14 cellular contexts compared by ENCODE assay signal in the genomic region with DNA sequence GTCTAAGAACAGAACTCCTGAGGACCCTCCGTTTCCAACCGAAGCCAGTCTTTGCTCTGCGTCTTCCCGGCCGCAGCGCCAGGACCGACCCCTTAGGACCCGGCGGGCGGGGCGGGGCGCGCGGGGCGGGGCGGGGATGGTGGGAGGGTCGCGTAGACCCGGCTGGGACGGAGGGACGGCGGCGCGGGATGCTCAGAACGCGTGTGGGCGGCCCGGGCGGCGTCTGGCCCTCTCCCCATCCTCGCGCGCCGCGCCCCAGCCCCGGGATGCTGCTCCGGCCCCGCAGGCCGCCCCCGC.
DNase-seq lines count a peak whose midpoint lies in the region; ATAC-seq and TF ChIP-seq lines count a peak whose summit lies in the region.
"Had no signal": no experiment of that assay in that cellular context is flagged by ENCODE, and none has a peak within 500 bp of the region (broad histone marks: within the 10 kb centered on the region; RNA-seq: fewer than 3 reads in every experiment).

A gene with protein sequence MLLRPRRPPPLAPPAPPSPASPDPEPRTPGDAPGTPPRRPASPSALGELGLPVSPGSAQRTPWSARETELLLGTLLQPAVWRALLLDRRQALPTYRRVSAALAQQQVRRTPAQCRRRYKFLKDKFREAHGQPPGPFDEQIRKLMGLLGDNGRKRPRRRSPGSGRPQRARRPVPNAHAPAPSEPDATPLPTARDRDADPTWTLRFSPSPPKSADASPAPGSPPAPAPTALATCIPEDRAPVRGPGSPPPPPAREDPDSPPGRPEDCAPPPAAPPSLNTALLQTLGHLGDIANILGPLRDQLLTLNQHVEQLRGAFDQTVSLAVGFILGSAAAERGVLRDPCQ (plus strand): TSS at position 195 of the 297 bp plus-strand sequence. CDS start 72 bp downstream, at position 267.

- peak within 1 kb of the TSS; percentile 76 for H3K27ac Mint-ChIP-seq in dendritic cell treated with granulocyte-macrophage colony-stimulating factor and Interleukin-4, amounts not matched to agents 40 ng/mL and 50 ng/mL, for 4 days
- no peak within 1 kb of the TSS for H3K27ac Mint-ChIP-seq in nephron progenitor cell

- intact Hi-C loops in dendritic cell treated with granulocyte-macrophage colony-stimulating factor and Interleukin-4, amounts not matched to agents 40 ng/mL and 50 ng/mL, for 4 days (cut with micrococcal nuclease): loop anchor here (10.0 kb wide), 1 partner anchor 85 kb away; no protein-coding TSS in a partner anchor

- ATAC-seq in GM19324 (IDR thresholded peaks at IDR 0.05; ENCODE audit: low FRiP score, unreplicated experiment): no peak
- ATAC-seq in GM19467 (IDR thresholded peaks at IDR 0.05; ENCODE audit: unreplicated experiment): no peak
- no peak for ATAC-seq in GM18858 (IDR thresholded peaks at IDR 0.05; ENCODE audit: unreplicated experiment)
- ATAC-seq: HepG2 had no signal

- no peak within 1 kb of the TSS for H3K27ac ChIP-seq in BLaER1 treated with 17β-estradiol and CSF1 and Interleukin-3, amounts not matched to agents 10 nM and 100 nM
- H3K27ac ChIP-seq: C4-2B had no signal

- peak within 1 kb of the TSS; percentile 56 to 73 (median 66) for H3K4me2 ChIP-seq in BLaER1 treated with 17β-estradiol and CSF1 and Interleukin-3, amounts not matched to agents 10 nM and 100 nM

- peaks cover 94 to 98% (median 98%) of the 10 kb centered on the region in 11 experiments for H3K27me3 ChIP-seq in BLaER1 treated with 17β-estradiol and CSF1 and Interleukin-3, amounts not matched to agents 10 nM and 100 nM
- H3K27me3 ChIP-seq in HAP-1 (ENCODE audit: low read depth): peaks cover 12% of the 10 kb centered on the region

- H3K4me3 Mint-ChIP-seq in dendritic cell treated with granulocyte-macrophage colony-stimulating factor and Interleukin-4, amounts not matched to agents 40 ng/mL and 50 ng/mL, for 4 days: peak within 1 kb of the TSS; percentile 73
- H3K4me3 Mint-ChIP-seq in nephron progenitor cell: peak within 1 kb of the TSS; percentile 76

- peak within 1 kb of the TSS in 8 of 10 experiments; percentile 25 to 51 (median 40); a peak in 13 of 20 replicates for H3K4me3 ChIP-seq in BLaER1 treated with 17β-estradiol and CSF1 and Interleukin-3, amounts not matched to agents 10 nM and 100 nM
- peak within 1 kb of the TSS; percentile 16 for H3K4me3 ChIP-seq in HAP-1

- H3K4me1 Mint-ChIP-seq in dendritic cell treated with granulocyte-macrophage colony-stimulating factor and Interleukin-4, amounts not matched to agents 40 ng/mL and 50 ng/mL, for 4 days (ENCODE audit: low read depth): peaks cover 31% of the 10 kb centered on the region
- peaks cover 60% of the 10 kb centered on the region for H3K4me1 Mint-ChIP-seq in nephron progenitor cell

- H3K27me3 Mint-ChIP-seq in dendritic cell treated with granulocyte-macrophage colony-stimulating factor and Interleukin-4, amounts not matched to agents 40 ng/mL and 50 ng/mL, for 4 days: peaks cover 72% of the 10 kb centered on the region
- peaks cover 87% of the 10 kb centered on the region for H3K27me3 Mint-ChIP-seq in nephron progenitor cell (ENCODE audit: low read depth, poor library complexity)

- peaks cover 17 to 49% (median 39%) of the 10 kb centered on the region in 10 experiments for H3K4me1 ChIP-seq in BLaER1 treated with 17β-estradiol and CSF1 and Interleukin-3, amounts not matched to agents 10 nM and 100 nM
- H3K4me1 ChIP-seq in HAP-1: no peaks in the 10 kb centered on the region; the same call in 1 of the 2 replicates

- no peak for TF ChIP-seq CTCF in nephron progenitor cell (IDR thresholded peaks at IDR 0.05)

- no peaks in the 10 kb centered on the region for H3K36me3 ChIP-seq in BLaER1 treated with 17β-estradiol and CSF1 and Interleukin-3, amounts not matched to agents 10 nM and 100 nM
- H3K36me3 ChIP-seq in HAP-1 (replicated peaks): no peaks in the 10 kb centered on the region

- 0 out of 22 replicates have a peak, but pooled peaks cover 0 to 4% (median 0%) of the 10 kb centered on the region in 11 experiments for H3K9me3 ChIP-seq in BLaER1 treated with 17β-estradiol and CSF1 and Interleukin-3, amounts not matched to agents 10 nM and 100 nM (replicated peaks in 1 of 11)
- H3K9me3 ChIP-seq in HAP-1: no peaks in the 10 kb centered on the region

- in situ Hi-C loops in HAP-1 (cut with MboI; ENCODE audit: low sequenced_read_pairs): no loop called here

- no peaks in the 10 kb centered on the region for H3K9me3 Mint-ChIP-seq in dendritic cell treated with granulocyte-macrophage colony-stimulating factor and Interleukin-4, amounts not matched to agents 40 ng/mL and 50 ng/mL, for 4 days
- H3K9me3 Mint-ChIP-seq in nephron progenitor cell: peaks cover 8% of the 10 kb centered on the region

- H3K36me3 Mint-ChIP-seq in dendritic cell treated with granulocyte-macrophage colony-stimulating factor and Interleukin-4, amounts not matched to agents 40 ng/mL and 50 ng/mL, for 4 days (ENCODE audit: low read depth): no peaks in the 10 kb centered on the region
- no peaks in the 10 kb centered on the region for H3K36me3 Mint-ChIP-seq in nephron progenitor cell (ENCODE audit: low read depth)

- H3K9ac ChIP-seq in BLaER1 treated with 17β-estradiol and CSF1 and Interleukin-3, amounts not matched to agents 10 nM and 100 nM: no peak within 1 kb of the TSS; a peak in 1 of 22 replicates

- H4K20me1 ChIP-seq in BLaER1 treated with 17β-estradiol and CSF1 and Interleukin-3, amounts not matched to agents 10 nM and 100 nM: peaks cover 0 to 40% (median 6%) of the 10 kb centered on the region in 11 experiments; a peak in 8 of 22 replicates

- DNase-seq in HAP-1 (ENCODE audit: low spot score in 2 of 2) (peak in 1 of 2 experiments; percentile 59), nephron progenitor cell (peak; percentile 60), HCEC 1CT (no peak)
- DNase-seq: activated CD4-positive, alpha-beta T cell treated with anti-CD3 and anti-CD28 coated beads, Interleukin-2, amount 50 U/mL, for 1 hour; NCI-H1092; stimulated activated CD4-positive, alpha-beta T cell treated with anti-CD3 and anti-CD28 coated beads, Interleukin-1b, Interleukin-23, amount 100 ng/mL, for 48 hours; SW 1271 had no signal
